ENCODE assay signal across 10 cellular contexts in genomic region chr10:44569193-44570091, GRCh38.
DNase-seq lines count a peak whose midpoint lies in the region; TF ChIP-seq lines count a peak whose summit lies in the region.
"Had no signal": no experiment of that assay in that cellular context is flagged by ENCODE, and none has a peak within 500 bp of the region (broad histone marks: within the 10 kb centered on the region; RNA-seq: fewer than 3 reads in every experiment).

No MANE protein-coding gene starts in this region.

- no peaks in the 10 kb centered on the region for H3K9me3 ChIP-seq in tibial artery

- no peaks in the 10 kb centered on the region for H3K9me3 Mint-ChIP-seq in HFFc6
- no peaks in the 10 kb centered on the region for H3K9me3 Mint-ChIP-seq in T-helper 2 cell treated with Interferon-gamma antibody and Interleukin-4, amounts not matched to agents 5 μg/mL and 100 μg/mL, for 36 hours

- 47 to 51% methylated on average over 10 of the region's 10 CpGs for WGBS in lower leg skin, 2 donors

- no peaks in the 10 kb centered on the region for H3K27me3 ChIP-seq in tibial artery

- TF ChIP-seq POLR2A in lower leg skin (IDR thresholded peaks at IDR 0.05), result no peak

- no peaks in the 10 kb centered on the region for H3K36me3 ChIP-seq in tibial artery

- peak overlapping the region; percentile 15 to 60 for H3K27ac ChIP-seq in tibial artery

- H3K4me3 ChIP-seq in lower leg skin (ENCODE audit: low read depth, poor library complexity, severe bottlenecking) (no peak overlapping the region), tibial artery (no peak overlapping the region)

- intact Hi-C loops in lower leg skin (cut with DNase I; ENCODE audit: low total_unique reads), result no loop called here
- intact Hi-C loops in tibial artery (cut with DNase I; ENCODE audit: low total_unique reads), result no loop called here

- peaks cover 11% of the 10 kb centered on the region for H3K36me3 Mint-ChIP-seq in HFFc6 (ENCODE audit: low read depth)
- H3K36me3 Mint-ChIP-seq in T-helper 2 cell treated with Interferon-gamma antibody and Interleukin-4, amounts not matched to agents 5 μg/mL and 100 μg/mL, for 36 hours (ENCODE audit: low read depth), result no peaks in the 10 kb centered on the region

- peaks cover 0 to 27% (median 16%) of the 10 kb centered on the region in 4 donors for H3K4me1 ChIP-seq in tibial artery

- H3K4me3 Mint-ChIP-seq in HFFc6, result peak overlapping the region; percentile 69
- no peak overlapping the region for H3K4me3 Mint-ChIP-seq in T-helper 2 cell treated with Interferon-gamma antibody and Interleukin-4, amounts not matched to agents 5 μg/mL and 100 μg/mL, for 36 hours
- H3K4me3 Mint-ChIP-seq: activated naive CD8-positive, alpha-beta T cell treated with anti-CD3 and anti-CD28 coated beads, Interleukin-2, amount 50 U/mL, for 24 hours; T-helper 17 cell had no signal

- DNase-seq in HFFc6 (peak; percentile 95), dermis blood vessel endothelial cell (peak; percentile 94), lower leg skin (ENCODE audit: low spot score in 2 of 2) (peak; percentile 24 to 83), tibial artery (peak; percentile 40 to 78), SIG-M5 (lab: John Stamatoyannopoulos, UW) (no peak), DMS 273 (lab: John Stamatoyannopoulos, UW; ENCODE audit: unreplicated experiment) (no peak)
- no peak for DNase-seq in T-helper 2 cell treated with Interferon-gamma antibody and Interleukin-4, amounts not matched to agents 5 μg/mL and 100 μg/mL, for 36 hours (ENCODE audit: low spot score)
- DNase-seq: activated naive CD8-positive, alpha-beta T cell treated with anti-CD3 and anti-CD28 coated beads, Interleukin-2, amount 50 U/mL, for 24 hours; NCI-H187; T-helper 17 cell had no signal

- H3K4me1 Mint-ChIP-seq in HFFc6 (ENCODE audit: low read depth), result peaks cover 72% of the 10 kb centered on the region
- H3K4me1 Mint-ChIP-seq in T-helper 2 cell treated with Interferon-gamma antibody and Interleukin-4, amounts not matched to agents 5 μg/mL and 100 μg/mL, for 36 hours (ENCODE audit: low read depth), result no peaks in the 10 kb centered on the region
- H3K4me1 Mint-ChIP-seq: activated naive CD8-positive, alpha-beta T cell treated with anti-CD3 and anti-CD28 coated beads, Interleukin-2, amount 50 U/mL, for 24 hours; T-helper 17 cell had no signal

- peak overlapping the region; percentile 92 for H3K27ac Mint-ChIP-seq in HFFc6
- no peak overlapping the region for H3K27ac Mint-ChIP-seq in T-helper 2 cell treated with Interferon-gamma antibody and Interleukin-4, amounts not matched to agents 5 μg/mL and 100 μg/mL, for 36 hours
- H3K27ac Mint-ChIP-seq: activated naive CD8-positive, alpha-beta T cell treated with anti-CD3 and anti-CD28 coated beads, Interleukin-2, amount 50 U/mL, for 24 hours; T-helper 17 cell had no signal

- no peaks in the 10 kb centered on the region for H3K27me3 Mint-ChIP-seq in HFFc6 (ENCODE audit: insufficient read depth)
- no peaks in the 10 kb centered on the region for H3K27me3 Mint-ChIP-seq in T-helper 2 cell treated with Interferon-gamma antibody and Interleukin-4, amounts not matched to agents 5 μg/mL and 100 μg/mL, for 36 hours (ENCODE audit: low read depth)
- H3K27me3 Mint-ChIP-seq: activated naive CD8-positive, alpha-beta T cell treated with anti-CD3 and anti-CD28 coated beads, Interleukin-2, amount 50 U/mL, for 24 hours; T-helper 17 cell had no signal

- TF ChIP-seq CTCF in HFFc6 (IDR thresholded peaks at IDR 0.05) (no peak), lower leg skin (IDR thresholded peaks at IDR 0.05) (no peak), tibial artery (IDR thresholded peaks at IDR 0.05) (no peak)

Comparison
In these comparisons a context has a peak if more than half of its experiments do, and no peak if none do; other contexts are left out.
1. DNase-seq: peak in HFFc6 (single experiment), dermis blood vessel endothelial cell (single experiment), lower leg skin (2 of 2) and tibial artery (2 of 2); none in SIG-M5 (single experiment), DMS 273 (single experiment) and T-helper 2 cell treated with Interferon-gamma antibody and Interleukin-4, amounts not matched to agents 5 μg/mL and 100 μg/mL, for 36 hours (single experiment).